19 cellular contexts compared by ENCODE assay signal in genomic region chr12:3038166-3038565, GRCh38. TPM values are rescaled to one million over a fixed set of nuclear protein-coding genes. Genes with fewer than 3 reads are reported as not detected.
DNase-seq lines count a peak whose midpoint lies in the region; ATAC-seq, FAIRE-seq and TF ChIP-seq lines count a peak whose summit lies in the region.
"Had no signal": no experiment of that assay in that cellular context is flagged by ENCODE, and none has a peak within 500 bp of the region (broad histone marks: within the 10 kb centered on the region; RNA-seq: fewer than 3 reads in every experiment).

No MANE protein-coding gene starts in this region.

- 80 to 95% (median 89%) methylated on average over 4 to 7 of the region's 7 CpGs for WGBS in heart left ventricle, 4 donors
- 70 to 79% methylated on average over 3 to 7 of the region's 7 CpGs for WGBS in tibial nerve, 2 donors
- WGBS in pancreas, 2 donors: 86 to 87% methylated on average over 7 of the region's 7 CpGs

- H3K4me3 ChIP-seq in heart left ventricle: no peak overlapping the region
- no peak overlapping the region for H3K4me3 ChIP-seq in right atrium auricular region
- no peak overlapping the region for H3K4me3 ChIP-seq in neural progenitor cell
- H3K4me3 ChIP-seq in tibial nerve: no peak overlapping the region
- no peak overlapping the region for H3K4me3 ChIP-seq in pancreas
- H3K4me3 ChIP-seq: A549, GM23248 had no signal

- peaks cover 0 to 31% (median 9%) of the 10 kb centered on the region in 9 donors for H3K36me3 ChIP-seq in heart left ventricle
- peaks cover 17% of the 10 kb centered on the region for H3K36me3 ChIP-seq in right atrium auricular region
- H3K36me3 ChIP-seq in neural progenitor cell: no peaks in the 10 kb centered on the region
- peaks cover 0 to 33% (median 0%) of the 10 kb centered on the region in 3 donors for H3K36me3 ChIP-seq in tibial nerve
- peaks cover 0 to 19% (median 0%) of the 10 kb centered on the region in 3 donors for H3K36me3 ChIP-seq in pancreas

- peaks cover 48% of the 10 kb centered on the region for H3K4me1 Mint-ChIP-seq in endothelial cell (ENCODE audit: unreplicated experiment)
- peaks cover 36% of the 10 kb centered on the region for H3K4me1 Mint-ChIP-seq in neural progenitor cell

- no peak for TF ChIP-seq EP300 in tibial nerve (IDR thresholded peaks at IDR 0.05)

- DNase-seq in heart left ventricle: peak in 3 of 5 donors; percentile 13 to 29 (median 13)
- DNase-seq in right atrium auricular region (ENCODE audit: low spot score): no peak
- no peak for DNase-seq in endothelial cell (ENCODE audit: low spot score)
- DNase-seq in neural progenitor cell (ENCODE audit: low spot score): no peak
- DNase-seq in tibial nerve (ENCODE audit: low spot score in 2 of 2): no peak
- no peak for DNase-seq in pancreas
- no peak for DNase-seq in NCI-H748 (lab: John Stamatoyannopoulos, UW; ENCODE audit: unreplicated experiment)
- no peak for DNase-seq in mesenteric fat pad (ENCODE audit: low spot score)
- DNase-seq: AML-193; Calu3; CD8-positive, alpha-beta T cell; DMS 273 treated with DMSO at 0.1 percent for 48 hours; DMS53; GM23248; HCEC 1CT had no signal

- H3K9me3 Mint-ChIP-seq in endothelial cell (ENCODE audit: unreplicated experiment) (no peaks in the 10 kb centered on the region), neural progenitor cell (no peaks in the 10 kb centered on the region)
- H3K9me3 Mint-ChIP-seq: CD8-positive, alpha-beta T cell had no signal

- H3K4me1 ChIP-seq in heart left ventricle: peaks cover 0 to 34% (median 13%) of the 10 kb centered on the region in 12 donors
- peaks cover 0 to 32% of the 10 kb centered on the region in 2 donors for H3K4me1 ChIP-seq in right atrium auricular region
- peaks cover 7% of the 10 kb centered on the region for H3K4me1 ChIP-seq in neural progenitor cell
- peaks cover 0 to 29% (median 0%) of the 10 kb centered on the region in 4 donors for H3K4me1 ChIP-seq in tibial nerve
- peaks cover 0 to 16% (median 0%) of the 10 kb centered on the region in 3 donors for H3K4me1 ChIP-seq in pancreas
- H3K4me1 ChIP-seq: A549 had no signal

- H3K4me3 Mint-ChIP-seq in endothelial cell (ENCODE audit: unreplicated experiment): peak overlapping the region; percentile 67
- no peak overlapping the region for H3K4me3 Mint-ChIP-seq in neural progenitor cell
- H3K4me3 Mint-ChIP-seq: CD8-positive, alpha-beta T cell had no signal

- H3K27ac ChIP-seq in heart left ventricle: no peak overlapping the region
- no peak overlapping the region for H3K27ac ChIP-seq in right atrium auricular region
- H3K27ac ChIP-seq in neural progenitor cell: no peak overlapping the region
- H3K27ac ChIP-seq in tibial nerve: peak overlapping the region in 3 of 4 donors; percentile 18 to 86 (median 73)
- H3K27ac ChIP-seq in pancreas: no peak overlapping the region
- H3K27ac ChIP-seq: 22Rv1, A549, GM23248 had no signal

- H3K27me3 ChIP-seq in heart left ventricle (peaks cover 0 to 2% (median 0%) of the 10 kb centered on the region in 9 donors), right atrium auricular region (no peaks in the 10 kb centered on the region), neural progenitor cell (no peaks in the 10 kb centered on the region), tibial nerve (no peaks in the 10 kb centered on the region), pancreas (no peaks in the 10 kb centered on the region)

- H3K27me3 Mint-ChIP-seq in endothelial cell (ENCODE audit: unreplicated experiment): peaks cover 17% of the 10 kb centered on the region
- peaks cover 13% of the 10 kb centered on the region for H3K27me3 Mint-ChIP-seq in neural progenitor cell (ENCODE audit: insufficient read depth, low read depth)

- H2AFZ ChIP-seq in neural progenitor cell (replicated peaks): no peak overlapping the region
- H2AFZ ChIP-seq: GM23248 had no signal

- H3F3A ChIP-seq in neural progenitor cell (ENCODE audit: low read depth): peaks cover 4% of the 10 kb centered on the region

- H3K27ac Mint-ChIP-seq in endothelial cell (ENCODE audit: unreplicated experiment) (peak overlapping the region; percentile 57), neural progenitor cell (peak overlapping the region; percentile 59)
- H3K27ac Mint-ChIP-seq: CD8-positive, alpha-beta T cell had no signal

- no peak for ATAC-seq in heart left ventricle
- ATAC-seq in pancreas: no peak
- ATAC-seq: A549; CD8-positive, alpha-beta T cell had no signal

- TF ChIP-seq CTCF in heart left ventricle (IDR thresholded peaks at IDR 0.05) (no peak), right atrium auricular region (IDR thresholded peaks at IDR 0.05) (no peak), endothelial cell (IDR thresholded peaks at IDR 0.05; ENCODE audit: unreplicated experiment) (no peak), neural progenitor cell (IDR thresholded peaks at IDR 0.05) (no peak), tibial nerve (IDR thresholded peaks at IDR 0.05) (no peak), pancreas (IDR thresholded peaks at IDR 0.05) (no peak)

- intact Hi-C loops in heart left ventricle (cut with DNase I) (loop anchor here in 8 of 10 donors (5.0 to 10.0 kb wide), 6 partner anchors 73 to 293 kb away; partner anchors contain the start of gene TEX52 (in 6 of the 8)), pancreas (cut with DNase I) (loop anchor here in 1 of 3 donors (5.0 to 10.0 kb wide), 2 partner anchors 151 to 183 kb away; partner anchors contain the start of gene TEX52)

- no peaks in the 10 kb centered on the region for H3K79me2 ChIP-seq in neural progenitor cell (ENCODE audit: low read depth)

- H3K36me3 Mint-ChIP-seq in endothelial cell (ENCODE audit: low read depth, unreplicated experiment) (peaks cover 64% of the 10 kb centered on the region), neural progenitor cell (no peaks in the 10 kb centered on the region)
- H3K36me3 Mint-ChIP-seq: CD8-positive, alpha-beta T cell had no signal

- H3K4me2 ChIP-seq in neural progenitor cell: no peak overlapping the region
- H3K4me2 ChIP-seq: A549 had no signal

- no peaks in the 10 kb centered on the region for H4K20me1 ChIP-seq in neural progenitor cell (ENCODE audit: low read depth)

- no peak for TF ChIP-seq POLR2A in heart left ventricle (IDR thresholded peaks at IDR 0.05)
- TF ChIP-seq POLR2A in tibial nerve (IDR thresholded peaks at IDR 0.05): no peak

- H3K9me3 ChIP-seq in heart left ventricle (no peaks in the 10 kb centered on the region), right atrium auricular region (no peaks in the 10 kb centered on the region), neural progenitor cell (ENCODE audit: low read depth) (no peaks in the 10 kb centered on the region), tibial nerve (no peaks in the 10 kb centered on the region), pancreas (no peaks in the 10 kb centered on the region)
- H3K9me3 ChIP-seq: A549 had no signal

- H3K9ac ChIP-seq in neural progenitor cell: no peak overlapping the region
- H3K9ac ChIP-seq: GM23248 had no signal

- no peak for FAIRE-seq in pancreas (lab: Jason Lieb, UNC)
- FAIRE-seq: A549, G401.6, GM12891 had no signal

RNA-seq across cellular contexts. Expression of gene TSPAN9, which starts 39.0 kb away (rescaled TPM):
- 100 to 1,000 TPM in 8 of 9 donors, 10 to 100 TPM in 1; 70.0 to 387 (median 158) TPM for total RNA-seq in heart left ventricle
- polyA plus RNA-seq in heart left ventricle: 100 to 1,000 TPM; 109 to 120 TPM
- total RNA-seq in right atrium auricular region: 100 to 1,000 TPM; 103 to 185 TPM
- 116 TPM for total RNA-seq in endothelial cell (ENCODE audit: unreplicated experiment)
- total RNA-seq in neural progenitor cell (ENCODE audit: low replicate concordance): 7.8 and 26.2 TPM in 2 replicates
- total RNA-seq in tibial nerve: 10 to 100 TPM; 15.7 to 32.6 (median 26.2) TPM
- total RNA-seq in pancreas: 10 to 100 TPM in 3 of 6 donors, 1 to 10 TPM in 3; 7.8 to 19.5 (median 10.4) TPM
- 10 to 100 TPM; 15.0 to 15.5 TPM for polyA plus RNA-seq in pancreas
- 36.9 TPM for total RNA-seq in mesenteric fat pad

Comparison
In these comparisons a context has a peak if more than half of its experiments do, and no peak if none do; other contexts are left out.
1. DNase-seq: peak in heart left ventricle (3 of 5); none in right atrium auricular region (single experiment), endothelial cell (single experiment), neural progenitor cell (single experiment), tibial nerve (0 of 2), pancreas (0 of 6), NCI-H748 (single experiment) and mesenteric fat pad (single experiment).
2. H3K27ac ChIP-seq: peak in tibial nerve (3 of 4); none in heart left ventricle (0 of 12), right atrium auricular region (0 of 2), neural progenitor cell (single experiment) and pancreas (0 of 4).